1 cellular context compared by ENCODE assay signal in the genomic region with DNA sequence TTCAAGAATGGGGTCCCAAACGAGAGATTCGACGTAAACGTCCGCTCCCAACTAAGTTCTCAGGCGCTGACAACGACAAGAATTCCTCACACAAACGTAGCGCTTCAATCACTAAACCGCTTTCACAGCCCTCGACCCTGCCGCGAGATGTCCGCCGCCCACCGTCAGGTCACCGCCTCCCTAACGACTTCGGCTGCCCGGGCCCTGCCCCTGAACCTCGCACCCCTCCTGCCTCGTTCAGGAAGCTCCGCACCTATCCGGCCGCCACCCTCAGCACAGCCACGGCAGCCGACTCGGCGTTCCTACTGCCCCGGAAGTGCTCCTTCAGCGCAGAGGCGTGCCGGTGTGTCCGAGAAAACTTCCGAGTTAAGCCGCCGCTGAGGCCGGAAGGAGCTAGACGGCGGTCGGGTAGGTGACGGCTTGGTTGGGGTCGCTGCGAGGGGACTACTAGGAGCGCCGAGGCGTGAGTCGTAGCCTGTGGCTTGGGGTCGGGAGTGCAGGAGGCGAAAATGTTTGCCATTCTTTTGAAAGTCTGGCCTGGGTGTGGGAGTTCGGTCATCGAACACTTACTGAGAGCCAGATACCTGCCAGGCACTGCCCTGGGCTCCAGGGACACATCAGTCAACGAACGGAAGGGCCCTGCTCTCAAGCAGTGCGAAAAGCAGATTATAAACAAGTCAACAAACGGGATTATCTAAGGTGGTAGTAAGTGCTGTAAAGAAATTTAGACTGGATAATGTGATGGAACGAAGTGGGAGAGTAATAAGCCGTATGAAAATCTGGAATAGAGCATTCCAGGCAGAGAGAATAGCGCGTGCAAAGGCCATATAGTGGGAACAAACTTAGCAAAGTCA.
A peak's percentile ranks its signal among the peaks of the same experiment; 100 is the strongest.
TF ChIP-seq lines count a peak whose summit lies in the region.

A gene (minus strand): TSS at position 307 of the 854 bp plus-strand sequence. CDS start 3,957 bp downstream, outside the sequence.
A gene (plus strand): TSS at position 364 of the 854 bp plus-strand sequence. CDS start 10,756 bp downstream, outside the sequence.

TF ChIP-seq in A549, 52 proteins besides CTCF, POLR2A, EP300 and RAD21 (continued from another document):
- TF ChIP-seq, protein P1, sequence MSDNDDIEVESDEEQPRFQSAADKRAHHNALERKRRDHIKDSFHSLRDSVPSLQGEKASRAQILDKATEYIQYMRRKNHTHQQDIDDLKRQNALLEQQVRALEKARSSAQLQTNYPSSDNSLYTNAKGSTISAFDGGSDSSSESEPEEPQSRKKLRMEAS (IDR thresholded peaks at IDR 0.05), result peak; percentile 93
- TF ChIP-seq RCOR1 (IDR thresholded peaks at IDR 0.05; ENCODE audit: low read depth, low read length), result no peak
- no peak for TF ChIP-seq NFE2L2 (conservative IDR thresholded peaks at IDR 0.05; ENCODE audit: low read length)
- no peak for TF ChIP-seq CHD2 (IDR thresholded peaks at IDR 0.05; ENCODE audit: low read length, partially characterized antibody)
- TF ChIP-seq, protein P2, sequence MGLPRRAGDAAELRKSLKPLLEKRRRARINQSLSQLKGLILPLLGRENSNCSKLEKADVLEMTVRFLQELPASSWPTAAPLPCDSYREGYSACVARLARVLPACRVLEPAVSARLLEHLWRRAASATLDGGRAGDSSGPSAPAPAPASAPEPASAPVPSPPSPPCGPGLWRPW (IDR thresholded peaks at IDR 0.05), result no peak
- TF ChIP-seq, protein P3, sequence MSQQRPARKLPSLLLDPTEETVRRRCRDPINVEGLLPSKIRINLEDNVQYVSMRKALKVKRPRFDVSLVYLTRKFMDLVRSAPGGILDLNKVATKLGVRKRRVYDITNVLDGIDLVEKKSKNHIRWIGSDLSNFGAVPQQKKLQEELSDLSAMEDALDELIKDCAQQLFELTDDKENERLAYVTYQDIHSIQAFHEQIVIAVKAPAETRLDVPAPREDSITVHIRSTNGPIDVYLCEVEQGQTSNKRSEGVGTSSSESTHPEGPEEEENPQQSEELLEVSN (IDR thresholded peaks at IDR 0.05; ENCODE audit: borderline replicate concordance, low read depth), result peak; percentile 78; the same call in 1 of the 2 replicates
- TF ChIP-seq, protein P4, sequence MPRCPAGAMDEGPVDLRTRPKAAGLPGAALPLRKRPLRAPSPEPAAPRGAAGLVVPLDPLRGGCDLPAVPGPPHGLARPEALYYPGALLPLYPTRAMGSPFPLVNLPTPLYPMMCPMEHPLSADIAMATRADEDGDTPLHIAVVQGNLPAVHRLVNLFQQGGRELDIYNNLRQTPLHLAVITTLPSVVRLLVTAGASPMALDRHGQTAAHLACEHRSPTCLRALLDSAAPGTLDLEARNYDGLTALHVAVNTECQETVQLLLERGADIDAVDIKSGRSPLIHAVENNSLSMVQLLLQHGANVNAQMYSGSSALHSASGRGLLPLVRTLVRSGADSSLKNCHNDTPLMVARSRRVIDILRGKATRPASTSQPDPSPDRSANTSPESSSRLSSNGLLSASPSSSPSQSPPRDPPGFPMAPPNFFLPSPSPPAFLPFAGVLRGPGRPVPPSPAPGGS (IDR thresholded peaks at IDR 0.05), result peak; percentile 87; the same call in 2 of the 3 replicates
- no peak for TF ChIP-seq RARB (CRISPR knock-in tag; IDR thresholded peaks at IDR 0.05)
- TF ChIP-seq ZC3H11A (IDR thresholded peaks at IDR 0.05), result no peak
- TF ChIP-seq RNF2 (IDR thresholded peaks at IDR 0.05; ENCODE audit: borderline replicate concordance, low read depth), result no peak
- TF ChIP-seq MYC (IDR thresholded peaks at IDR 0.05; ENCODE audit: borderline replicate concordance, low read length), result no peak
- TF ChIP-seq CHD4 (IDR thresholded peaks at IDR 0.05; ENCODE audit: borderline replicate concordance), result no peak
- peak; percentile 55 for TF ChIP-seq MAFK (IDR thresholded peaks at IDR 0.05; ENCODE audit: partially characterized antibody)
- peak; percentile 73 for TF ChIP-seq PHF8 (IDR thresholded peaks at IDR 0.05; ENCODE audit: borderline replicate concordance, low read depth)
TF ChIP-seq in A549: peak in this region for 7.
